ENCODE assay signal across 8 cellular contexts in genomic region chr20:38601216-38602184, GRCh38. TPM values are rescaled to one million over a fixed set of nuclear protein-coding genes. Genes with fewer than 3 reads are reported as not detected.
A peak's percentile ranks its signal among the peaks of the same experiment; 100 is the strongest.
DNase-seq lines count a peak whose midpoint lies in the region; ATAC-seq and TF ChIP-seq lines count a peak whose summit lies in the region.

Gene ARHGAP40 (plus strand): TSS chr20:38601809.

- no peak for ATAC-seq in GM21825 (IDR thresholded peaks at IDR 0.05; ENCODE audit: unreplicated experiment)
- no peak for ATAC-seq in HG03565 (IDR thresholded peaks at IDR 0.05; ENCODE audit: unreplicated experiment)

- no peak within 1 kb of the TSS for H2AFZ ChIP-seq in fibroblast of lung (ENCODE audit: low read length)

- DNase-seq in activated CD4-positive, alpha-beta T cell treated with anti-CD3 and anti-CD28 coated beads for 48 hours, result peak; percentile 53
- DNase-seq in activated CD4-positive, alpha-beta T cell treated with anti-CD3 and anti-CD28 coated beads for 1 hour, result no peak
- DNase-seq in RKO (ENCODE audit: low spot score), result peak; percentile 87
- peak in 1 of 2 donors; percentile 53 for DNase-seq in fibroblast of lung (ENCODE audit: low read depth in 2 of 2)
- no peak for DNase-seq in skeletal muscle cell (ENCODE audit: low read depth)
- no peak for DNase-seq in HCEC 1CT

- H3K27ac ChIP-seq in fibroblast of lung (ENCODE audit: insufficient read depth, low read length), result no peak within 1 kb of the TSS

- H3K79me2 ChIP-seq in fibroblast of lung (ENCODE audit: control insufficient read depth, insufficient read depth, low read length), result no peaks in the 10 kb centered on the region

- H3K9me3 ChIP-seq in fibroblast of lung (ENCODE audit: control insufficient read depth, insufficient read depth, low read depth, low read length), result no peaks in the 10 kb centered on the region

- peaks cover 42% of the 10 kb centered on the region for H3K27me3 ChIP-seq in fibroblast of lung (ENCODE audit: control insufficient read depth, insufficient read depth, low read length)

- H4K20me1 ChIP-seq in fibroblast of lung (ENCODE audit: control insufficient read depth, extremely low read depth, insufficient read depth, low read length), result no peaks in the 10 kb centered on the region

- H3K4me2 ChIP-seq in fibroblast of lung (ENCODE audit: extremely low read depth, insufficient read depth, low read length), result peak within 1 kb of the TSS; percentile 13

- H3K4me3 ChIP-seq in fibroblast of lung (replicated peaks in 1 of 4; ENCODE audit: control extremely low read depth in 1 of 4, insufficient read depth in 1 of 4, low read depth in 3 of 4, low read length in 4 of 4) (no peak within 1 kb of the TSS), skeletal muscle cell (ENCODE audit: low read depth, low read length) (peak within 1 kb of the TSS; percentile 9)

- TF ChIP-seq CTCF in fibroblast of lung (conservative IDR thresholded peaks at IDR 0.05 in 1 of 2, IDR thresholded peaks at IDR 0.05 in 1 of 2; ENCODE audit: low read depth in 1 of 2, low read length in 2 of 2), result no peak

- no peaks in the 10 kb centered on the region for H3K4me1 ChIP-seq in fibroblast of lung (ENCODE audit: control insufficient read depth, extremely low read depth, insufficient read depth, low read length)

- H3K9ac ChIP-seq in fibroblast of lung (ENCODE audit: insufficient read depth, low read length), result no peak within 1 kb of the TSS

- H3K36me3 ChIP-seq in fibroblast of lung (ENCODE audit: control insufficient read depth, insufficient read depth, low read length), result no peaks in the 10 kb centered on the region

RNA-seq across cellular contexts. Expression of gene ARHGAP40, which starts in this region (rescaled TPM):
- total RNA-seq in fibroblast of lung, result not detected in 2 replicates
- polyA plus RNA-seq in fibroblast of lung, result not detected in 2 replicates
- polyA plus RNA-seq in fibroblast of lung (2012), result not detected in 2 replicates
- not detected in 2 replicates for polyA minus RNA-seq in fibroblast of lung (ENCODE audit: low replicate concordance)

Comparison
In these comparisons a context has a peak if more than half of its experiments do, and no peak if none do; other contexts are left out.
1. DNase-seq: peak in activated CD4-positive, alpha-beta T cell treated with anti-CD3 and anti-CD28 coated beads for 48 hours (single experiment) and RKO (single experiment); none in activated CD4-positive, alpha-beta T cell treated with anti-CD3 and anti-CD28 coated beads for 1 hour (single experiment), skeletal muscle cell (single experiment) and HCEC 1CT (single experiment).